Comparison of ENCODE assay signal across 9 cellular contexts in genomic region chr11:15911377-15912044, GRCh38.
A peak's percentile ranks its signal among the peaks of the same experiment; 100 is the strongest.
DNase-seq lines count a peak whose midpoint lies in the region; ATAC-seq and TF ChIP-seq lines count a peak whose summit lies in the region.
"Had no signal": no experiment of that assay in that cellular context is flagged by ENCODE, and none has a peak within 500 bp of the region (broad histone marks: within the 10 kb centered on the region; RNA-seq: fewer than 3 reads in every experiment).

No MANE protein-coding gene starts in this region.

- no peaks in the 10 kb centered on the region for H3K4me1 ChIP-seq in suprapubic skin

- 53% methylated on average over 5 of the region's 6 CpGs for WGBS in suprapubic skin

- no peaks in the 10 kb centered on the region for H3K27me3 ChIP-seq in suprapubic skin

- TF ChIP-seq CTCF in astrocyte of the spinal cord (IDR thresholded peaks at IDR 0.05; ENCODE audit: low read depth, low read length), result no peak
- no peak for TF ChIP-seq CTCF in suprapubic skin (IDR thresholded peaks at IDR 0.05)

- in situ Hi-C loops in astrocyte of the spinal cord (cut with HindIII; ENCODE audit: low sequenced_read_pairs), result no loop called here

- H3K4me3 ChIP-seq in astrocyte of the spinal cord (ENCODE audit: low read depth, low read length) (no peak overlapping the region), suprapubic skin (no peak overlapping the region)

- DNase-seq in NCI-H1105 (lab: John Stamatoyannopoulos, UW) (peak; percentile 71), astrocyte of the spinal cord (ENCODE audit: low read depth, low spot score) (peak; percentile 14), islet precursor cell (peak; percentile 38), suprapubic skin (ENCODE audit: low spot score in 2 of 2) (peak; percentile 35 to 58), SIG-M5 (lab: John Stamatoyannopoulos, UW) (no peak), NCI-H2227 (lab: John Stamatoyannopoulos, UW; ENCODE audit: unreplicated experiment) (no peak)
- DNase-seq: activated CD4-positive, alpha-beta T cell treated with anti-CD3 and anti-CD28 coated beads for 1 hour had no signal

- TF ChIP-seq EP300 in suprapubic skin (IDR thresholded peaks at IDR 0.05), result no peak

- no peak overlapping the region for H3K27ac ChIP-seq in suprapubic skin

- no peaks in the 10 kb centered on the region for H3K9me3 ChIP-seq in suprapubic skin

- no peaks in the 10 kb centered on the region for H3K36me3 ChIP-seq in suprapubic skin

- no peak for ATAC-seq in HG03565 (IDR thresholded peaks at IDR 0.05; ENCODE audit: unreplicated experiment)
- ATAC-seq: activated naive CD4-positive, alpha-beta T cell treated with anti-CD3 and anti-CD28 coated beads, Interleukin-2, amount 50 U/mL, for 72 hours had no signal

- TF ChIP-seq POLR2A in suprapubic skin (IDR thresholded peaks at IDR 0.05), result no peak

Comparison
In these comparisons a context has a peak if more than half of its experiments do, and no peak if none do; other contexts are left out.
1. DNase-seq: peak in NCI-H1105 (single experiment), astrocyte of the spinal cord (single experiment), islet precursor cell (single experiment) and suprapubic skin (2 of 2); none in SIG-M5 (single experiment) and NCI-H2227 (single experiment).